In the genomic region with DNA sequence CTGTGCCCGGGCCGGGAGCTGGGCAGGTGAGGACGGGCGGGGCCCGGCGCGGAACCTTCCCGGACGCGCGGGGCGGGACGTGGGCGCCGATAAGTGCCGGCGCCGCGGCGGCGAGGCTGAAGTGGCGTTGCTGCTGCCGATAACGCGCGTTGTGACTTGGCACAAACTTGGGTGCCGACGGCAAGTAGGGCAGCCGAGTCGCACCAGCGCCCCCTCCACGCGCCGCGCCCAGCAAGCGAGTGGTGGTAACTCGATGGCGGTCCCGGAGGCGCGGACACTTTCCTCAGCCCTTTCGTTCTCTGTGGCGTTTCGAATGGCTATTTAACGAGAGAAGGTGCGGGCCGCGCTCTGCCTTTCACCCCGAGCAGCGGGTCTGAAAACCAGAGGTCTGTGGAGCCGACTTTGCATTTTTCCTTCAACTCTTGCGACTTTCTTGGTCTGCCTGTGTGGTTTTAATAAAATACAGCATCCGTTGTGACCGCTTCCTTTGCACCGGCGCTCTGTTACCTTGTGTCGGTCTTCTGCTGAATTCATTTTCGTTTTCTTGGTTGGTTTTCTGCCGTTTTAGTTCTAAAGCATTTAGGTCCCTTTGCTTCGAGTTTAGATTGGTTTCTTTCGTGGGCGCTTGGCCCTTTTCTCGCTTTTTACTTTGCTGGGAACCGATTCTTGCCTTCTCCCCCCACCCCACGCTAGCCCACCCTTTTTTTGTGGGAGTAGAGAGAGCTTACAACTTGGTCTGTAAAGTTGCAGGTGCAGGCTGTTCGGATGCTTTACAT, we compare ENCODE assay signal across 8 cellular contexts. TPM values are rescaled to one million over a fixed set of nuclear protein-coding genes. Genes with fewer than 3 reads are reported as not detected.
DNase-seq lines count a peak whose midpoint lies in the region; ATAC-seq and TF ChIP-seq lines count a peak whose summit lies in the region.

No MANE protein-coding gene starts in this region.

- H3K27me3 ChIP-seq in mononuclear cell (ENCODE audit: insufficient read depth, low read length), result peaks cover 12% of the 10 kb centered on the region

- TF ChIP-seq CTCF in 22Rv1 (IDR thresholded peaks at IDR 0.05) (no peak), endothelial cell (IDR thresholded peaks at IDR 0.05; ENCODE audit: unreplicated experiment) (no peak)

- peaks cover 7% of the 10 kb centered on the region for H3K27me3 Mint-ChIP-seq in endothelial cell (ENCODE audit: unreplicated experiment)

- no peaks in the 10 kb centered on the region for H3K9me3 Mint-ChIP-seq in endothelial cell (ENCODE audit: unreplicated experiment)

- no peak for TF ChIP-seq POLR2A in GM18505 (IDR thresholded peaks at IDR 0.05; ENCODE audit: borderline replicate concordance, extremely low read depth, insufficient read depth, insufficient read length)

- H3K4me3 ChIP-seq in mononuclear cell (ENCODE audit: low read length), result peak overlapping the region; percentile 87

- H3K4me3 Mint-ChIP-seq in endothelial cell (ENCODE audit: unreplicated experiment), result peak overlapping the region; percentile 97

- ATAC-seq in GM18505 (IDR thresholded peaks at IDR 0.05; ENCODE audit: unreplicated experiment) (peak; percentile 19), HG03025 (IDR thresholded peaks at IDR 0.05; ENCODE audit: low FRiP score, unreplicated experiment) (peak; percentile 26)

- DNase-seq in NCI-H510A (lab: John Stamatoyannopoulos, UW) (peak; percentile 23), endothelial cell (ENCODE audit: low spot score) (peak; percentile 44)
- peak; percentile 86 for DNase-seq in activated CD8-positive, alpha-beta memory T cell treated with anti-CD3 and anti-CD28 coated beads for 24 hours
- peak; percentile 46 to 54 for DNase-seq in stimulated activated CD8-positive, alpha-beta memory T cell treated with anti-CD3 and anti-CD28 coated beads, Interleukin-2, amount 100 ng/mL, for 48 hours (ENCODE audit: low read depth in 2 of 2)

- peaks cover 17% of the 10 kb centered on the region for H3K4me1 Mint-ChIP-seq in endothelial cell (ENCODE audit: unreplicated experiment)

- peak overlapping the region; percentile 70 for H3K27ac ChIP-seq in 22Rv1

- peaks cover 24% of the 10 kb centered on the region for H3K4me1 ChIP-seq in mononuclear cell (ENCODE audit: insufficient read depth, low read length)

- peaks cover 7% of the 10 kb centered on the region for H3K36me3 Mint-ChIP-seq in endothelial cell (ENCODE audit: low read depth, unreplicated experiment)

- no peaks in the 10 kb centered on the region for H3K9me3 ChIP-seq in mononuclear cell (ENCODE audit: low read depth, low read length)

- peak overlapping the region; percentile 52 for H3K27ac Mint-ChIP-seq in endothelial cell (ENCODE audit: unreplicated experiment)

RNA-seq across cellular contexts. Expression of a gene that starts 0.7 kb away (rescaled TPM):
- total RNA-seq in endothelial cell (ENCODE audit: unreplicated experiment), result 28.6 TPM
- 253 TPM for total RNA-seq in mononuclear cell

Comparison
In these comparisons a context has a peak if more than half of its experiments do, and no peak if none do; other contexts are left out.
1. Peak in every context shown above with its lines: DNase-seq, ATAC-seq, H3K4me3 ChIP-seq and H3K27ac ChIP-seq.
2. DNase-seq: peak in every context shown above with its lines; median percentile 86 in activated CD8-positive, alpha-beta memory T cell treated with anti-CD3 and anti-CD28 coated beads for 24 hours; 50 in stimulated activated CD8-positive, alpha-beta memory T cell treated with anti-CD3 and anti-CD28 coated beads, Interleukin-2, amount 100 ng/mL, for 48 hours; 44 in endothelial cell; 23 in NCI-H510A.